15 cellular contexts compared by ENCODE assay signal in the genomic region with DNA sequence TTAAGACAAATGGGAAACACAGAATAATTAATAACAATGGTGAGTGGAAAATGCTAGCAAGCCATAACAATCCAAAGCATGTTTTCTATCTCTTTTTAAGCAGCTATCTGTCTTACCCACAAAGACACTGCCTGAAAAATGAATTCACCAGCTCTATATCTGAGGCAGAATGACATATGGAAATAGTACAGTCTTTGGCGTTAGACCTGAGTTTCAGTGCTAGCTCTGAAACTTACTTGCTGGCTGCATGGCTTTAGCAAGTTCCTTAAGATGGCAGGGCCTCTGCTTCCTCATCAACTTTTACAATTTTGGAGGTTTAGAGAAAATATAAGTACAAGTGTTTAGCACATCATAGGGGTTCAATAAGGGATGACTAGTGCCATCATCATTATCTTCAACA.
DNase-seq lines count a peak whose midpoint lies in the region; ATAC-seq, FAIRE-seq and TF ChIP-seq lines count a peak whose summit lies in the region.
"Had no signal": no experiment of that assay in that cellular context is flagged by ENCODE, and none has a peak within 500 bp of the region (broad histone marks: within the 10 kb centered on the region; RNA-seq: fewer than 3 reads in every experiment).

No MANE protein-coding gene starts in this region.

- H3K4me3 ChIP-seq in CD4-positive, CD25-positive, alpha-beta regulatory T cell (ENCODE audit: low read depth, low read length) = peak overlapping the region; percentile 28
- H3K4me3 ChIP-seq in GM12878 = no peak overlapping the region
- H3K4me3 ChIP-seq in pancreas = no peak overlapping the region
- no peak overlapping the region for H3K4me3 ChIP-seq in kidney (ENCODE audit: low read length in 2 of 2)
- H3K4me3 ChIP-seq: ovary, smooth muscle cell had no signal

- H3K9ac ChIP-seq in GM12878 (ENCODE audit: control insufficient read depth, insufficient read depth, low read length) (no peak overlapping the region), kidney (ENCODE audit: low read length in 2 of 2) (no peak overlapping the region)

- WGBS in GM12878 (ENCODE audit: insufficient coverage, insufficient replicate concordance, low lambda C conversion rate, missing lambda C conversion rate) = 3% methylated on average over 1 of the region's 1 CpG
- 71 to 94% methylated on average over 1 of the region's 1 CpG for WGBS in pancreas, 2 donors

- ATAC-seq in CD4-positive, CD25-positive, alpha-beta regulatory T cell (ENCODE audit: low read depth in 2 of 2) = no peak
- ATAC-seq in HG02870 (IDR thresholded peaks at IDR 0.05; ENCODE audit: unreplicated experiment) (peak; percentile 31), GM12878 (peak; percentile 51), pancreas (no peak)

- CTCF ChIA-PET in GM12878 (lab: Yijun Ruan, JAX) = interaction anchor here (1.0 to 3.4 kb wide), 8 partner anchors 15 to 135 kb away, joined by 3 to 16 read pairs (median 4); no protein-coding TSS in a partner anchor

- no peak for DNase-seq in CD4-positive, CD25-positive, alpha-beta regulatory T cell
- DNase-seq in GM18507 (ENCODE audit: extremely low spot score, insufficient read length, low read depth) = no peak
- DNase-seq in GM12878 (ENCODE audit: low read depth, low spot score) = no peak
- no peak for DNase-seq in T-helper 9 cell
- DNase-seq in pancreas = no peak
- DNase-seq in cortex of kidney (lab: John Stamatoyannopoulos, UW) = no peak
- no peak for DNase-seq in kidney
- DNase-seq: DMS53, KBM-7, NCI-H1436, NCI-H510A, ovary had no signal

- in situ Hi-C loops in GM12878 (cut with MboI) = no loop called here

- SMC1A ChIA-PET in GM12878 (lab: Charles Lee; ENCODE audit: uncharacterized antibody, unreplicated experiment) = interaction anchor here (0.6 to 4.5 kb wide), 20 partner anchors 9 to 129 kb away, joined by 3 to 39 read pairs (median 5); no protein-coding TSS in a partner anchor

- H3K4me3 Mint-ChIP-seq in CD4-positive, CD25-positive, alpha-beta regulatory T cell = peak overlapping the region in 1 of 4 donors; percentile 42

- no peaks in the 10 kb centered on the region for H4K20me1 ChIP-seq in GM12878 (ENCODE audit: control insufficient read depth, insufficient read depth)

- no peak for TF ChIP-seq EP300 in GM12878 (IDR thresholded peaks at IDR 0.05; ENCODE audit: borderline replicate concordance in 1 of 2, control insufficient read depth in 1 of 2, low read depth in 2 of 2, low read length in 2 of 2)

- H3K27ac ChIP-seq in CD4-positive, CD25-positive, alpha-beta regulatory T cell (ENCODE audit: insufficient read depth, low read length, poor library complexity, severe bottlenecking) = no peak overlapping the region
- H3K27ac ChIP-seq in GM12878 (ENCODE audit: control insufficient read depth, insufficient read depth) (peak overlapping the region; percentile 67), pancreas (no peak overlapping the region), kidney (ENCODE audit: low read depth in 2 of 2, low read length in 2 of 2) (no peak overlapping the region)
- H3K27ac ChIP-seq: ovary had no signal

- peaks cover 29% of the 10 kb centered on the region for H3K4me1 ChIP-seq in CD4-positive, CD25-positive, alpha-beta regulatory T cell (ENCODE audit: control insufficient read depth, insufficient read depth, low read length, poor library complexity, severe bottlenecking)
- H3K4me1 ChIP-seq in GM12878 (ENCODE audit: control insufficient read depth, insufficient read depth, low read length) (peaks cover 61% of the 10 kb centered on the region), pancreas (peaks cover 0 to 10% (median 10%) of the 10 kb centered on the region in 3 donors), kidney (ENCODE audit: control insufficient read depth in 1 of 2, insufficient read depth in 1 of 2, low read depth in 1 of 2, low read length in 2 of 2) (peaks cover 2 to 8% of the 10 kb centered on the region in 2 donors)

- no peak for TF ChIP-seq CTCF in GM12878 (IDR thresholded peaks at IDR 0.05 in 2 of 3, conservative IDR thresholded peaks at IDR 0.05 in 1 of 3; ENCODE audit: control insufficient read depth in 2 of 3, extremely low read depth in 1 of 3, insufficient read depth in 1 of 3, low read depth in 3 of 3, low read length in 3 of 3)
- TF ChIP-seq CTCF in pancreas (IDR thresholded peaks at IDR 0.05) = no peak
- no peak for TF ChIP-seq CTCF in kidney (IDR thresholded peaks at IDR 0.05; ENCODE audit: borderline replicate concordance, extremely low read depth, insufficient read depth)

- intact Hi-C loops in GM12878 (cut with micrococcal nuclease; ENCODE audit: unreplicated experiment) = no loop called here
- intact Hi-C loops in pancreas (cut with DNase I) = no loop called here
- intact Hi-C loops in kidney (cut with DNase I) = no loop called here

- H3K27ac Mint-ChIP-seq in CD4-positive, CD25-positive, alpha-beta regulatory T cell = peak overlapping the region; percentile 88 to 94 (median 89)

- no peak overlapping the region for H2AFZ ChIP-seq in GM12878 (ENCODE audit: control insufficient read depth, low read depth, low read length)

- RAD21 ChIA-PET in GM12878 (lab: Charles Lee; ENCODE audit: unreplicated experiment) = interaction anchor here (1.1 to 5.4 kb wide), 7 partner anchors 26 to 130 kb away, joined by 3 to 29 read pairs (median 3); no protein-coding TSS in a partner anchor

- peaks cover 82% of the 10 kb centered on the region for H3K79me2 ChIP-seq in GM12878 (ENCODE audit: control insufficient read depth, insufficient read depth, low read length)

- no peaks in the 10 kb centered on the region for H3K27me3 ChIP-seq in CD4-positive, CD25-positive, alpha-beta regulatory T cell (ENCODE audit: control insufficient read depth, insufficient read depth, low read length)
- H3K27me3 ChIP-seq in GM12878 (replicated peaks in 1 of 2; ENCODE audit: control insufficient read depth in 2 of 2, insufficient read depth in 2 of 2, low read length in 1 of 2) (no peaks in the 10 kb centered on the region), pancreas (no peaks in the 10 kb centered on the region)
- H3K27me3 ChIP-seq: ovary had no signal

- H3K4me2 ChIP-seq in GM12878 (ENCODE audit: control insufficient read depth, insufficient read depth) = no peak overlapping the region
- H3K4me2 ChIP-seq: smooth muscle cell had no signal

- H3K36me3 ChIP-seq in CD4-positive, CD25-positive, alpha-beta regulatory T cell (ENCODE audit: control insufficient read depth, insufficient read depth, low read length) = no peaks in the 10 kb centered on the region
- H3K36me3 ChIP-seq in GM12878 (ENCODE audit: control insufficient read depth in 2 of 2, insufficient read depth in 2 of 2, low read length in 1 of 2) (peaks cover under 1 to 4% of the 10 kb centered on the region in 2 experiments; a peak in 2 of 4 replicates), pancreas (no peaks in the 10 kb centered on the region), kidney (ENCODE audit: control insufficient read depth in 1 of 2, insufficient read depth in 2 of 2, low read length in 2 of 2) (no peaks in the 10 kb centered on the region)
- H3K36me3 ChIP-seq: ovary had no signal

- no peaks in the 10 kb centered on the region for H3K9me3 Mint-ChIP-seq in CD4-positive, CD25-positive, alpha-beta regulatory T cell

- no peaks in the 10 kb centered on the region for H3K9me3 ChIP-seq in CD4-positive, CD25-positive, alpha-beta regulatory T cell (ENCODE audit: control insufficient read depth in 2 of 2, low read length in 2 of 2)
- H3K9me3 ChIP-seq in GM12878 (replicated peaks; ENCODE audit: control insufficient read depth, insufficient read depth, low read length) = no peaks in the 10 kb centered on the region
- H3K9me3 ChIP-seq in pancreas = no peaks in the 10 kb centered on the region
- no peaks in the 10 kb centered on the region for H3K9me3 ChIP-seq in kidney (ENCODE audit: control insufficient read depth in 1 of 2, low read length in 2 of 2)
- H3K9me3 ChIP-seq: ovary had no signal

- POLR2A ChIA-PET in GM12878 (lab: Charles Lee) = interaction anchor here (0.8 to 1.3 kb wide), 4 partner anchors 13 to 37 kb away, joined by 3 to 9 read pairs (median 4); no protein-coding TSS in a partner anchor

- FAIRE-seq in GM18507 (lab: Jason Lieb, UNC) = peak; percentile 91
- peak; percentile 77 for FAIRE-seq in GM12878 (lab: Jason Lieb, UNC)
- FAIRE-seq in pancreas (lab: Jason Lieb, UNC) = no peak
- FAIRE-seq in kidney (lab: Jason Lieb, UNC) = no peak
- FAIRE-seq: H1 had no signal

- no TSS peak for BruUV-seq in GM12878 (replicated peaks; lab: Mats Ljungman, UMichigan)

- H3K4me1 Mint-ChIP-seq in CD4-positive, CD25-positive, alpha-beta regulatory T cell = peaks cover 49 to 88% (median 66%) of the 10 kb centered on the region in 4 donors

- H3K36me3 Mint-ChIP-seq in CD4-positive, CD25-positive, alpha-beta regulatory T cell = peaks cover 19% of the 10 kb centered on the region

- TF ChIP-seq RAD21 in GM12878 (IDR thresholded peaks at IDR 0.05; ENCODE audit: insufficient read depth, low read depth, low read length) = no peak

- H3K27me3 Mint-ChIP-seq in CD4-positive, CD25-positive, alpha-beta regulatory T cell = no peaks in the 10 kb centered on the region

- TF ChIP-seq POLR2A in GM12878 (IDR thresholded peaks at IDR 0.05; ENCODE audit: low read depth, low read length) = no peak

TF ChIP-seq in GM12878, 131 proteins besides CTCF, POLR2A, EP300 and RAD21 (continues in another document):
- TF ChIP-seq ZNF207 (IDR thresholded peaks at IDR 0.05; ENCODE audit: borderline replicate concordance) (no peak), YY1 (IDR thresholded peaks at IDR 0.05; ENCODE audit: low read depth, low read length) (0 out of 2 replicates have a peak, but pooled peaks have one; percentile 26), FOXK2 (IDR thresholded peaks at IDR 0.05) (no peak), STAT3 (IDR thresholded peaks at IDR 0.05; ENCODE audit: low read depth, low read length) (no peak)
- TF ChIP-seq, protein P1, sequence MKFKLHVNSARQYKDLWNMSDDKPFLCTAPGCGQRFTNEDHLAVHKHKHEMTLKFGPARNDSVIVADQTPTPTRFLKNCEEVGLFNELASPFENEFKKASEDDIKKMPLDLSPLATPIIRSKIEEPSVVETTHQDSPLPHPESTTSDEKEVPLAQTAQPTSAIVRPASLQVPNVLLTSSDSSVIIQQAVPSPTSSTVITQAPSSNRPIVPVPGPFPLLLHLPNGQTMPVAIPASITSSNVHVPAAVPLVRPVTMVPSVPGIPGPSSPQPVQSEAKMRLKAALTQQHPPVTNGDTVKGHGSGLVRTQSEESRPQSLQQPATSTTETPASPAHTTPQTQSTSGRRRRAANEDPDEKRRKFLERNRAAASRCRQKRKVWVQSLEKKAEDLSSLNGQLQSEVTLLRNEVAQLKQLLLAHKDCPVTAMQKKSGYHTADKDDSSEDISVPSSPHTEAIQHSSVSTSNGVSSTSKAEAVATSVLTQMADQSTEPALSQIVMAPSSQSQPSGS (IDR thresholded peaks at IDR 0.05; ENCODE audit: low read length) = 0 out of 2 replicates have a peak, but pooled peaks have one; percentile 21

Comparison
In these comparisons a context has a peak if more than half of its experiments do, and no peak if none do; other contexts are left out.
1. ATAC-seq: peak in HG02870 (single experiment) and GM12878 (single experiment); none in CD4-positive, CD25-positive, alpha-beta regulatory T cell (0 of 2) and pancreas (0 of 4).